Comparison of ENCODE assay signal across 16 cellular contexts in the genomic region with DNA sequence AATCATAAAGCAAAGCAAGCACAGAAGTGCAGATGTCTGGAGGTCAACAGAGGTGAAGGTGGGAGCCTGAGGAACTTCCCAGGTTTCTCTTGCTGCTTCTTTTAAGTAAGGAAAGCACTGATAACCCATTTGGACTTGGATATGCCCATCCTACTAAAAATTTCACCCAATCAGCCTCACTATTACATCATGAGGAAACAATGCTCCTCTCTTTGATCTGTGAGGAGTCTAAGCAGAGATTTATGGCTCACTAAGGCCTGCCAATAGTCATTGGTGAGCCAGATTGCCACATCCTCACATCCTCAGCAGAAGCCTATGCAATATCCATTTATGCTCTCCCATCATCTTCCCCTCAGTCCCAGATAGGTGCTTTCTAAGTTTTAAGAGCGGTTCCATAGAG.
DNase-seq lines count a peak whose midpoint lies in the region; ATAC-seq and TF ChIP-seq lines count a peak whose summit lies in the region.
"Had no signal": no experiment of that assay in that cellular context is flagged by ENCODE, and none has a peak within 500 bp of the region (broad histone marks: within the 10 kb centered on the region; RNA-seq: fewer than 3 reads in every experiment).

No MANE protein-coding gene starts in this region.

- no peak overlapping the region for H4K91ac ChIP-seq in mesenchymal stem cell (ENCODE audit: low read length)

- H3K79me1 ChIP-seq in mesenchymal stem cell (replicated peaks; ENCODE audit: low read length, poor library complexity, severe bottlenecking) = no peaks in the 10 kb centered on the region

- no peak overlapping the region for H3K4ac ChIP-seq in mesenchymal stem cell (ENCODE audit: low read depth in 1 of 2, low read length in 2 of 2)

- no peak overlapping the region for H2BK15ac ChIP-seq in mesenchymal stem cell (ENCODE audit: low read depth, poor library complexity, severe bottlenecking)

- H3K9me2 ChIP-seq in GM23338 (ENCODE audit: insufficient read depth) = 0 out of 2 replicates have a peak, but pooled peaks cover 5% of the 10 kb centered on the region

- H3K4me1 Mint-ChIP-seq in Caco-2 (ENCODE audit: low read depth, unreplicated experiment) (peaks cover 5% of the 10 kb centered on the region), GM23338 (peaks cover 7% of the 10 kb centered on the region)
- H3K4me1 Mint-ChIP-seq in activated T-helper 17 cell treated with anti-CD3 and anti-CD28 coated beads, Interleukin-2, amount 50 U/mL, for 72 hours = no peaks in the 10 kb centered on the region
- H3K4me1 Mint-ChIP-seq: activated CD8-positive, alpha-beta memory T cell treated with anti-CD3 and anti-CD28 coated beads, Interleukin-2, amount 10 ng/mL, durations not matched to agents 7 days and 5 days had no signal

- H3K9ac ChIP-seq in mesenchymal stem cell (ENCODE audit: low read length) = peak overlapping the region; percentile 59
- H3K9ac ChIP-seq: KMS-11 had no signal

- no peak for TF ChIP-seq CTCF in Caco-2 (IDR thresholded peaks at IDR 0.05; ENCODE audit: insufficient read depth in 1 of 2, low read depth in 1 of 2, low read length in 1 of 2, severe bottlenecking in 1 of 2, unreplicated experiment in 1 of 2)
- TF ChIP-seq CTCF in NB4 (IDR thresholded peaks at IDR 0.05; ENCODE audit: low read depth, low read length) = no peak
- TF ChIP-seq CTCF in GM23338 (conservative IDR thresholded peaks at IDR 0.05; ENCODE audit: low read depth in 2 of 2) = no peak

- no peak overlapping the region for H2BK12ac ChIP-seq in mesenchymal stem cell (ENCODE audit: low read length in 2 of 2)

- H3K4me3 ChIP-seq in Caco-2 (ENCODE audit: low read depth, low read length) (no peak overlapping the region), NB4 (ENCODE audit: low read depth, low read length) (no peak overlapping the region), mesenchymal stem cell (ENCODE audit: insufficient read depth in 1 of 2, low read depth in 1 of 2, low read length in 2 of 2) (no peak overlapping the region), GM23338 (no peak overlapping the region)
- H3K4me3 ChIP-seq: prostate gland had no signal

- H2AFZ ChIP-seq in mesenchymal stem cell (ENCODE audit: low read depth, low read length) (no peak overlapping the region), GM23338 (no peak overlapping the region)

- H3K9me3 ChIP-seq in Caco-2 (no peaks in the 10 kb centered on the region), mesenchymal stem cell (ENCODE audit: control insufficient read depth, low read length) (no peaks in the 10 kb centered on the region)
- H3K9me3 ChIP-seq: prostate gland had no signal

- H2BK120ac ChIP-seq in mesenchymal stem cell (ENCODE audit: low read depth, low read length) = no peak overlapping the region

- no peak overlapping the region for H4K8ac ChIP-seq in mesenchymal stem cell (ENCODE audit: low read length)

- CTCF ChIA-PET in Caco-2 (lab: Charles Lee) = no interaction called here

- H3K36me3 ChIP-seq in Caco-2 (ENCODE audit: control insufficient read depth, insufficient read depth, low read length) = no peaks in the 10 kb centered on the region
- peaks cover 0 to 40% of the 10 kb centered on the region in 2 experiments for H3K36me3 ChIP-seq in mesenchymal stem cell (ENCODE audit: control insufficient read depth in 1 of 2, insufficient read depth in 2 of 2, low read depth in 1 of 2, low read length in 2 of 2)
- no peaks in the 10 kb centered on the region for H3K36me3 ChIP-seq in GM23338 (ENCODE audit: insufficient read depth)
- H3K36me3 ChIP-seq: prostate gland had no signal

- H3K79me2 ChIP-seq in GM23338 (replicated peaks; ENCODE audit: insufficient read depth) = no peaks in the 10 kb centered on the region

- H3K4me1 ChIP-seq in Caco-2 (peaks cover 21% of the 10 kb centered on the region), mesenchymal stem cell (ENCODE audit: control insufficient read depth, insufficient read depth, low read depth, low read length) (no peaks in the 10 kb centered on the region), GM23338 (ENCODE audit: insufficient read depth) (0 out of 2 replicates have a peak, but pooled peaks cover 4% of the 10 kb centered on the region)
- H3K4me1 ChIP-seq: prostate gland had no signal

- H3K4me3 Mint-ChIP-seq in Caco-2 (ENCODE audit: unreplicated experiment) (no peak overlapping the region), GM23338 (no peak overlapping the region)
- no peak overlapping the region for H3K4me3 Mint-ChIP-seq in activated T-helper 17 cell treated with anti-CD3 and anti-CD28 coated beads, Interleukin-2, amount 50 U/mL, for 72 hours
- H3K4me3 Mint-ChIP-seq: activated CD8-positive, alpha-beta memory T cell treated with anti-CD3 and anti-CD28 coated beads, Interleukin-2, amount 10 ng/mL, durations not matched to agents 7 days and 5 days; stimulated activated naive CD8-positive, alpha-beta T cell treated with anti-CD3 and anti-CD28 coated beads, Interleukin-15, Interleukin-2, amounts not matched to agents 100 ng/mL and 50 ng/mL, for 24 hours had no signal

- no peak overlapping the region for H3K18ac ChIP-seq in mesenchymal stem cell (ENCODE audit: low read depth in 1 of 2, low read length in 2 of 2)

- H3K27me3 Mint-ChIP-seq in Caco-2 (ENCODE audit: insufficient read depth, unreplicated experiment) (no peaks in the 10 kb centered on the region), GM23338 (ENCODE audit: insufficient read depth, low read depth, poor library complexity) (no peaks in the 10 kb centered on the region)
- no peaks in the 10 kb centered on the region for H3K27me3 Mint-ChIP-seq in activated T-helper 17 cell treated with anti-CD3 and anti-CD28 coated beads, Interleukin-2, amount 50 U/mL, for 72 hours
- H3K27me3 Mint-ChIP-seq: activated CD8-positive, alpha-beta memory T cell treated with anti-CD3 and anti-CD28 coated beads, Interleukin-2, amount 10 ng/mL, durations not matched to agents 7 days and 5 days; stimulated activated naive CD8-positive, alpha-beta T cell treated with anti-CD3 and anti-CD28 coated beads, Interleukin-15, Interleukin-2, amounts not matched to agents 100 ng/mL and 50 ng/mL, for 24 hours had no signal

- H3K27ac ChIP-seq in mesenchymal stem cell (ENCODE audit: low read length, poor library complexity, severe bottlenecking) (no peak overlapping the region), GM23338 (ENCODE audit: low read depth) (no peak overlapping the region)
- H3K27ac ChIP-seq: C4-2B, KMS-11, prostate gland had no signal

- DNase-seq in Caco-2 = peak; percentile 46 to 72
- DNase-seq in NB4 (ENCODE audit: low read depth) = peak; percentile 20
- DNase-seq in dermis blood vessel endothelial cell = peak; percentile 20
- peak; percentile 26 for DNase-seq in mesenchymal stem cell
- DNase-seq in GM23338 (ENCODE audit: low spot score) = no peak
- no peak for DNase-seq in OCI-M1 (lab: John Stamatoyannopoulos, UW)
- DNase-seq: activated CD8-positive, alpha-beta memory T cell treated with anti-CD3 and anti-CD28 coated beads, Interleukin-2, amount 10 ng/mL, durations not matched to agents 7 days and 5 days; amygdala; SHP77; stimulated activated CD4-positive, alpha-beta T cell treated with anti-CD3 and anti-CD28 coated beads, Interleukin-4, amount 100 ng/mL, for 24 hours had no signal

- H3K9me3 Mint-ChIP-seq in Caco-2 (ENCODE audit: unreplicated experiment) (no peaks in the 10 kb centered on the region), GM23338 (no peaks in the 10 kb centered on the region)
- H3K9me3 Mint-ChIP-seq in activated T-helper 17 cell treated with anti-CD3 and anti-CD28 coated beads, Interleukin-2, amount 50 U/mL, for 72 hours = no peaks in the 10 kb centered on the region
- H3K9me3 Mint-ChIP-seq: stimulated activated naive CD8-positive, alpha-beta T cell treated with anti-CD3 and anti-CD28 coated beads, Interleukin-15, Interleukin-2, amounts not matched to agents 100 ng/mL and 50 ng/mL, for 24 hours had no signal

- H3K27ac Mint-ChIP-seq in Caco-2 (ENCODE audit: unreplicated experiment) (no peak overlapping the region), GM23338 (no peak overlapping the region)
- H3K27ac Mint-ChIP-seq in activated T-helper 17 cell treated with anti-CD3 and anti-CD28 coated beads, Interleukin-2, amount 50 U/mL, for 72 hours = no peak overlapping the region
- H3K27ac Mint-ChIP-seq: activated CD8-positive, alpha-beta memory T cell treated with anti-CD3 and anti-CD28 coated beads, Interleukin-2, amount 10 ng/mL, durations not matched to agents 7 days and 5 days; stimulated activated naive CD8-positive, alpha-beta T cell treated with anti-CD3 and anti-CD28 coated beads, Interleukin-15, Interleukin-2, amounts not matched to agents 100 ng/mL and 50 ng/mL, for 24 hours had no signal

- no peak for ATAC-seq in activated T-helper 17 cell treated with anti-CD3 and anti-CD28 coated beads, Interleukin-2, amount 50 U/mL, for 72 hours (replicated peaks)
- ATAC-seq in GM23338 (no peak), GM18873 (IDR thresholded peaks at IDR 0.05; ENCODE audit: low FRiP score, unreplicated experiment) (no peak)
- ATAC-seq: activated CD8-positive, alpha-beta memory T cell treated with anti-CD3 and anti-CD28 coated beads, Interleukin-2, amount 10 ng/mL, durations not matched to agents 7 days and 5 days had no signal

- intact Hi-C loops in Caco-2 (cut with micrococcal nuclease; ENCODE audit: unreplicated experiment) = no loop called here

- H3K4me2 ChIP-seq in mesenchymal stem cell (ENCODE audit: low read length, poor library complexity, severe bottlenecking) = no peak overlapping the region
- no peak overlapping the region for H3K4me2 ChIP-seq in GM23338
- H3K4me2 ChIP-seq: KMS-11 had no signal

- H3K36me3 Mint-ChIP-seq in Caco-2 (ENCODE audit: insufficient read depth, unreplicated experiment) (peaks cover 19% of the 10 kb centered on the region), GM23338 (ENCODE audit: low read depth) (no peaks in the 10 kb centered on the region)
- peaks cover 53% of the 10 kb centered on the region for H3K36me3 Mint-ChIP-seq in activated T-helper 17 cell treated with anti-CD3 and anti-CD28 coated beads, Interleukin-2, amount 50 U/mL, for 72 hours (ENCODE audit: low read depth)

- no peak overlapping the region for H2BK5ac ChIP-seq in mesenchymal stem cell (ENCODE audit: low read depth, low read length, poor library complexity, severe bottlenecking)

- H3K27me3 ChIP-seq in Caco-2 (replicated peaks; ENCODE audit: control insufficient read depth, insufficient read depth, low read length) = no peaks in the 10 kb centered on the region; the same call in 1 of the 2 replicates
- H3K27me3 ChIP-seq in mesenchymal stem cell (ENCODE audit: control insufficient read depth in 1 of 2, insufficient read depth in 1 of 2, low read length in 2 of 2) = no peaks in the 10 kb centered on the region
- H3K27me3 ChIP-seq in GM23338 (ENCODE audit: insufficient read depth) = no peaks in the 10 kb centered on the region

- H3K14ac ChIP-seq in mesenchymal stem cell (ENCODE audit: low read length in 2 of 2) = no peak overlapping the region

- H2AK5ac ChIP-seq in mesenchymal stem cell (ENCODE audit: low read length, severe bottlenecking) = no peak overlapping the region

- TF ChIP-seq POLR2A in NB4 (IDR thresholded peaks at IDR 0.05; ENCODE audit: extremely low read depth, insufficient read length) = no peak

- POLR2A ChIA-PET in Caco-2 (lab: Charles Lee) = no interaction called here

- H3F3A ChIP-seq in GM23338 (replicated peaks; ENCODE audit: low read depth) = no peaks in the 10 kb centered on the region

- no peaks in the 10 kb centered on the region for H4K20me1 ChIP-seq in GM23338 (replicated peaks; ENCODE audit: insufficient read depth)

- WGBS in mesenchymal stem cell = 98% methylated on average over 1 of the region's 1 CpG

- BruUV-seq in Caco-2 (replicated peaks; lab: Mats Ljungman, UMichigan) = no TSS peak

- no peak overlapping the region for H3K23ac ChIP-seq in mesenchymal stem cell (ENCODE audit: low read length in 2 of 2)

Comparison
In these comparisons a context has a peak if more than half of its experiments do, and no peak if none do; other contexts are left out.
1. DNase-seq: peak in Caco-2 (2 of 2), NB4 (single experiment), dermis blood vessel endothelial cell (single experiment) and mesenchymal stem cell (single experiment); none in GM23338 (single experiment) and OCI-M1 (single experiment).